In genomic region chr20:62407221-62407992, GRCh38 we compare ENCODE assay signal across 1 cellular context.
TF ChIP-seq lines count a peak whose summit lies in the region.

TSS of gene CABLES2 (minus strand) at chr20:62407285. CDS start at chr20:62407276, 9 bp downstream.

TF ChIP-seq in HepG2, 621 proteins besides CTCF, POLR2A, EP300 and RAD21 (continued from another document and continues in another):
- TF ChIP-seq, protein P1, sequence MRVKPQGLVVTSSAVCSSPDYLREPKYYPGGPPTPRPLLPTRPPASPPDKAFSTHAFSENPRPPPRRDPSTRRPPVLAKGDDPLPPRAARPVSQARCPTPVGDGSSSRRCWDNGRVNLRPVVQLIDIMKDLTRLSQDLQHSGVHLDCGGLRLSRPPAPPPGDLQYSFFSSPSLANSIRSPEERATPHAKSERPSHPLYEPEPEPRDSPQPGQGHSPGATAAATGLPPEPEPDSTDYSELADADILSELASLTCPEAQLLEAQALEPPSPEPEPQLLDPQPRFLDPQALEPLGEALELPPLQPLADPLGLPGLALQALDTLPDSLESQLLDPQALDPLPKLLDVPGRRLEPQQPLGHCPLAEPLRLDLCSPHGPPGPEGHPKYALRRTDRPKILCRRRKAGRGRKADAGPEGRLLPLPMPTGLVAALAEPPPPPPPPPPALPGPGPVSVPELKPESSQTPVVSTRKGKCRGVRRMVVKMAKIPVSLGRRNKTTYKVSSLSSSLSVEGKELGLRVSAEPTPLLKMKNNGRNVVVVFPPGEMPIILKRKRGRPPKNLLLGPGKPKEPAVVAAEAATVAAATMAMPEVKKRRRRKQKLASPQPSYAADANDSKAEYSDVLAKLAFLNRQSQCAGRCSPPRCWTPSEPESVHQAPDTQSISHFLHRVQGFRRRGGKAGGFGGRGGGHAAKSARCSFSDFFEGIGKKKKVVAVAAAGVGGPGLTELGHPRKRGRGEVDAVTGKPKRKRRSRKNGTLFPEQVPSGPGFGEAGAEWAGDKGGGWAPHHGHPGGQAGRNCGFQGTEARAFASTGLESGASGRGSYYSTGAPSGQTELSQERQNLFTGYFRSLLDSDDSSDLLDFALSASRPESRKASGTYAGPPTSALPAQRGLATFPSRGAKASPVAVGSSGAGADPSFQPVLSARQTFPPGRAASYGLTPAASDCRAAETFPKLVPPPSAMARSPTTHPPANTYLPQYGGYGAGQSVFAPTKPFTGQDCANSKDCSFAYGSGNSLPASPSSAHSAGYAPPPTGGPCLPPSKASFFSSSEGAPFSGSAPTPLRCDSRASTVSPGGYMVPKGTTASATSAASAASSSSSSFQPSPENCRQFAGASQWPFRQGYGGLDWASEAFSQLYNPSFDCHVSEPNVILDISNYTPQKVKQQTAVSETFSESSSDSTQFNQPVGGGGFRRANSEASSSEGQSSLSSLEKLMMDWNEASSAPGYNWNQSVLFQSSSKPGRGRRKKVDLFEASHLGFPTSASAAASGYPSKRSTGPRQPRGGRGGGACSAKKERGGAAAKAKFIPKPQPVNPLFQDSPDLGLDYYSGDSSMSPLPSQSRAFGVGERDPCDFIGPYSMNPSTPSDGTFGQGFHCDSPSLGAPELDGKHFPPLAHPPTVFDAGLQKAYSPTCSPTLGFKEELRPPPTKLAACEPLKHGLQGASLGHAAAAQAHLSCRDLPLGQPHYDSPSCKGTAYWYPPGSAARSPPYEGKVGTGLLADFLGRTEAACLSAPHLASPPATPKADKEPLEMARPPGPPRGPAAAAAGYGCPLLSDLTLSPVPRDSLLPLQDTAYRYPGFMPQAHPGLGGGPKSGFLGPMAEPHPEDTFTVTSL (CRISPR knock-in tag; IDR thresholded peaks at IDR 0.05; ENCODE audit: borderline replicate concordance) = peak; percentile 58; the same call in 1 of the 2 replicates
- TF ChIP-seq E2F5 (CRISPR knock-in tag; conservative IDR thresholded peaks at IDR 0.05) (peak; percentile 95), ZHX1 (CRISPR knock-in tag; IDR thresholded peaks at IDR 0.05; ENCODE audit: low read depth) (0 out of 2 replicates have a peak, but pooled peaks have one; percentile 48), MXD4 (CRISPR knock-in tag; IDR thresholded peaks at IDR 0.05) (peak; percentile 71), HOXA3 (CRISPR knock-in tag; IDR thresholded peaks at IDR 0.05) (peak; percentile 88), HBP1 (CRISPR knock-in tag; IDR thresholded peaks at IDR 0.05; ENCODE audit: low read depth) (0 out of 2 replicates have a peak, but pooled peaks have one; percentile 13), ZBED4 (CRISPR knock-in tag; IDR thresholded peaks at IDR 0.05; ENCODE audit: borderline replicate concordance) (peak; percentile 74), ZNF124 (CRISPR knock-in tag; IDR thresholded peaks at IDR 0.05) (peak; percentile 80; the same call in 1 of the 2 replicates), ZHX2 (IDR thresholded peaks at IDR 0.05; ENCODE audit: low read depth) (peak; percentile 25; the same call in 1 of the 2 replicates), ZHX2 (CRISPR knock-in tag; IDR thresholded peaks at IDR 0.05; ENCODE audit: borderline replicate concordance) (peak; percentile 97), ZMYM2 (CRISPR knock-in tag; IDR thresholded peaks at IDR 0.05) (peak; percentile 80; the same call in 1 of the 2 replicates), MAFF (IDR thresholded peaks at IDR 0.05; ENCODE audit: low read depth, low read length) (no peak), NCOA1 (CRISPR knock-in tag; IDR thresholded peaks at IDR 0.05) (no peak), ZNF33B (CRISPR knock-in tag; IDR thresholded peaks at IDR 0.05) (no peak; the same call in 1 of the 2 replicates), WIZ (CRISPR knock-in tag; IDR thresholded peaks at IDR 0.05) (no peak; the same call in 1 of the 2 replicates), ZNF24 (IDR thresholded peaks at IDR 0.05) (no peak)
- TF ChIP-seq, protein P2, sequence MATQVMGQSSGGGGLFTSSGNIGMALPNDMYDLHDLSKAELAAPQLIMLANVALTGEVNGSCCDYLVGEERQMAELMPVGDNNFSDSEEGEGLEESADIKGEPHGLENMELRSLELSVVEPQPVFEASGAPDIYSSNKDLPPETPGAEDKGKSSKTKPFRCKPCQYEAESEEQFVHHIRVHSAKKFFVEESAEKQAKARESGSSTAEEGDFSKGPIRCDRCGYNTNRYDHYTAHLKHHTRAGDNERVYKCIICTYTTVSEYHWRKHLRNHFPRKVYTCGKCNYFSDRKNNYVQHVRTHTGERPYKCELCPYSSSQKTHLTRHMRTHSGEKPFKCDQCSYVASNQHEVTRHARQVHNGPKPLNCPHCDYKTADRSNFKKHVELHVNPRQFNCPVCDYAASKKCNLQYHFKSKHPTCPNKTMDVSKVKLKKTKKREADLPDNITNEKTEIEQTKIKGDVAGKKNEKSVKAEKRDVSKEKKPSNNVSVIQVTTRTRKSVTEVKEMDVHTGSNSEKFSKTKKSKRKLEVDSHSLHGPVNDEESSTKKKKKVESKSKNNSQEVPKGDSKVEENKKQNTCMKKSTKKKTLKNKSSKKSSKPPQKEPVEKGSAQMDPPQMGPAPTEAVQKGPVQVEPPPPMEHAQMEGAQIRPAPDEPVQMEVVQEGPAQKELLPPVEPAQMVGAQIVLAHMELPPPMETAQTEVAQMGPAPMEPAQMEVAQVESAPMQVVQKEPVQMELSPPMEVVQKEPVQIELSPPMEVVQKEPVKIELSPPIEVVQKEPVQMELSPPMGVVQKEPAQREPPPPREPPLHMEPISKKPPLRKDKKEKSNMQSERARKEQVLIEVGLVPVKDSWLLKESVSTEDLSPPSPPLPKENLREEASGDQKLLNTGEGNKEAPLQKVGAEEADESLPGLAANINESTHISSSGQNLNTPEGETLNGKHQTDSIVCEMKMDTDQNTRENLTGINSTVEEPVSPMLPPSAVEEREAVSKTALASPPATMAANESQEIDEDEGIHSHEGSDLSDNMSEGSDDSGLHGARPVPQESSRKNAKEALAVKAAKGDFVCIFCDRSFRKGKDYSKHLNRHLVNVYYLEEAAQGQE (IDR thresholded peaks at IDR 0.05; ENCODE audit: borderline replicate concordance in 1 of 2, low read depth in 1 of 2, low read length in 2 of 2) = no peak
